ENCODE assay signal across 11 cellular contexts in the genomic region with DNA sequence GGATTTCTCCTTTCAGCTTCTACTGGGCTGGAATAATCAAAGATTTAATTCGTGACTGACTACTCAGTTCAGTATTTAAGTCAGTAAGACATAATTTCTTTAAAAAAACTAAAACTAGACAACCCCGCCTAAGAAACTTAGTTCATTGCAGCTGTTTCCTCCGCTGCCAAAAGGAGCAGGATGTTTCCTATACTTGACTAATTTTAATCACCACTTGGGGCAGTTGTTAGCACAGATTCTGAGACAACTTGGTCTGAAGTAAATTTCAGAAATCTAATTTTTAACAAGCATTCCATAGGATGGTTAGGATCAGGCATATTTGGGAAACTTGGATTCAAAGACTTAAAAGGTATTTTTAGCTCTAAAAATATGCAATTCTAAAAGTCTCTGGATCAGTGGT. TPM values are rescaled to one million over a fixed set of nuclear protein-coding genes. Genes with fewer than 3 reads are reported as not detected.
A peak's percentile ranks its signal among the peaks of the same experiment; 100 is the strongest.
DNase-seq lines count a peak whose midpoint lies in the region; ATAC-seq and TF ChIP-seq lines count a peak whose summit lies in the region.
"Had no signal": no experiment of that assay in that cellular context is flagged by ENCODE, and none has a peak within 500 bp of the region (broad histone marks: within the 10 kb centered on the region; RNA-seq: fewer than 3 reads in every experiment).

No MANE protein-coding gene starts in this region.

- no peaks in the 10 kb centered on the region for H3K4me1 ChIP-seq in CD8-positive, alpha-beta T cell (ENCODE audit: insufficient read depth, low read length)
- H3K4me1 ChIP-seq in GM23338 (ENCODE audit: insufficient read depth), result no peaks in the 10 kb centered on the region
- H3K4me1 ChIP-seq: Peyer's patch had no signal

- peaks cover 80% of the 10 kb centered on the region for H3K36me3 Mint-ChIP-seq in CD8-positive, alpha-beta T cell
- H3K36me3 Mint-ChIP-seq in neural crest cell (ENCODE audit: low read depth), result peaks cover 9% of the 10 kb centered on the region
- H3K36me3 Mint-ChIP-seq in GM23338 (ENCODE audit: low read depth), result peaks cover 79% of the 10 kb centered on the region

- ATAC-seq in CD8-positive, alpha-beta T cell, result no peak
- ATAC-seq in GM23338, result no peak

- no peak overlapping the region for H3K4me3 Mint-ChIP-seq in CD8-positive, alpha-beta T cell
- H3K4me3 Mint-ChIP-seq in neural crest cell, result no peak overlapping the region
- no peak overlapping the region for H3K4me3 Mint-ChIP-seq in GM23338

- DNase-seq in CD8-positive, alpha-beta T cell, result no peak
- DNase-seq in LHCN-M2 (ENCODE audit: low read depth) (peak; percentile 66), dermis blood vessel endothelial cell (peak; percentile 74), neural crest cell (ENCODE audit: low read depth, low spot score) (no peak), NCI-H1436 (lab: John Stamatoyannopoulos, UW) (no peak), GM13977 (ENCODE audit: low spot score) (no peak), SKM-1 treated with dmso at 0.1 percent for 144 hours (lab: John Stamatoyannopoulos, UW; ENCODE audit: unreplicated experiment) (no peak), GM23338 (ENCODE audit: low spot score) (no peak)
- DNase-seq: NCI-H226, Peyer's patch, T-helper 9 cell had no signal

- peaks cover 28% of the 10 kb centered on the region for H3K36me3 ChIP-seq in CD8-positive, alpha-beta T cell (ENCODE audit: insufficient read depth, low read length)
- H3K36me3 ChIP-seq in GM23338 (ENCODE audit: insufficient read depth), result peaks cover 36% of the 10 kb centered on the region; the same call in 1 of the 2 replicates

- H3K9me3 ChIP-seq in CD8-positive, alpha-beta T cell (ENCODE audit: low read length), result no peaks in the 10 kb centered on the region
- H3K9me3 ChIP-seq: Peyer's patch had no signal

- POLR2A ChIA-PET in CD8-positive, alpha-beta T cell (lab: Charles Lee), result no interaction called here

- H3F3A ChIP-seq in GM23338 (replicated peaks; ENCODE audit: low read depth), result no peaks in the 10 kb centered on the region

- H3K27me3 Mint-ChIP-seq in CD8-positive, alpha-beta T cell (ENCODE audit: low read depth), result no peaks in the 10 kb centered on the region
- H3K27me3 Mint-ChIP-seq in neural crest cell (ENCODE audit: low read depth), result no peaks in the 10 kb centered on the region
- H3K27me3 Mint-ChIP-seq in GM23338 (ENCODE audit: insufficient read depth, low read depth, poor library complexity), result peaks cover 4% of the 10 kb centered on the region

- H3K27ac Mint-ChIP-seq in CD8-positive, alpha-beta T cell, result peak overlapping the region; percentile 29
- no peak overlapping the region for H3K27ac Mint-ChIP-seq in neural crest cell (ENCODE audit: unreplicated experiment)
- H3K27ac Mint-ChIP-seq in GM23338, result no peak overlapping the region; the same call in 1 of the 2 replicates

- TF ChIP-seq CTCF in CD8-positive, alpha-beta T cell (IDR thresholded peaks at IDR 0.05), result no peak
- TF ChIP-seq CTCF in neural crest cell (conservative IDR thresholded peaks at IDR 0.05) (peak; percentile 21), GM13977 (IDR thresholded peaks at IDR 0.05; ENCODE audit: extremely low read depth, insufficient read depth, missing control alignments) (no peak), GM23338 (conservative IDR thresholded peaks at IDR 0.05; ENCODE audit: low read depth in 2 of 2) (no peak)

- CTCF ChIA-PET in CD8-positive, alpha-beta T cell (lab: Charles Lee), result interaction anchor here (0.9 kb wide), 1 partner anchor 101 kb away, joined by 3 read pairs; no protein-coding TSS in a partner anchor

- no peaks in the 10 kb centered on the region for H3K9me3 Mint-ChIP-seq in CD8-positive, alpha-beta T cell
- H3K9me3 Mint-ChIP-seq in neural crest cell (no peaks in the 10 kb centered on the region), GM23338 (no peaks in the 10 kb centered on the region)

- no peaks in the 10 kb centered on the region for H3K9me2 ChIP-seq in GM23338 (ENCODE audit: insufficient read depth)

- intact Hi-C loops in CD8-positive, alpha-beta T cell (cut with DNase I, micrococcal nuclease), result no loop called here

- H3K4me2 ChIP-seq in GM23338, result no peak overlapping the region

- peaks cover 4% of the 10 kb centered on the region for H3K4me1 Mint-ChIP-seq in CD8-positive, alpha-beta T cell (ENCODE audit: low read depth)
- H3K4me1 Mint-ChIP-seq in neural crest cell (no peaks in the 10 kb centered on the region), GM23338 (no peaks in the 10 kb centered on the region)

- no peaks in the 10 kb centered on the region for H4K20me1 ChIP-seq in GM23338 (replicated peaks; ENCODE audit: insufficient read depth)

- no peak overlapping the region for H3K27ac ChIP-seq in CD8-positive, alpha-beta T cell (ENCODE audit: low read depth, low read length)
- H3K27ac ChIP-seq in GM23338 (ENCODE audit: low read depth), result no peak overlapping the region; the same call in 1 of the 2 replicates
- H3K27ac ChIP-seq: Peyer's patch had no signal

- no peaks in the 10 kb centered on the region for H3K27me3 ChIP-seq in CD8-positive, alpha-beta T cell (ENCODE audit: insufficient read depth, low read length)
- H3K27me3 ChIP-seq in GM23338 (ENCODE audit: insufficient read depth), result no peaks in the 10 kb centered on the region
- H3K27me3 ChIP-seq: Peyer's patch had no signal

- in situ Hi-C loops in GM13977 (cut with MboI; ENCODE audit: low pct_unique_long_range_greater_than_20kb, low sequenced_read_pairs, unreplicated experiment), result no loop called here

- 0 out of 2 replicates have a peak, but pooled peaks cover 3% of the 10 kb centered on the region for H3K79me2 ChIP-seq in GM23338 (replicated peaks; ENCODE audit: insufficient read depth)

- H3K4me3 ChIP-seq in CD8-positive, alpha-beta T cell (ENCODE audit: low read depth, low read length), result no peak overlapping the region
- H3K4me3 ChIP-seq in GM23338, result no peak overlapping the region
- H3K4me3 ChIP-seq: Peyer's patch had no signal

- H2AFZ ChIP-seq in GM23338, result no peak overlapping the region

TF ChIP-seq in GM23338, 12 proteins besides CTCF, POLR2A, EP300 and RAD21 (continues in another document):
- TF ChIP-seq, protein P1, sequence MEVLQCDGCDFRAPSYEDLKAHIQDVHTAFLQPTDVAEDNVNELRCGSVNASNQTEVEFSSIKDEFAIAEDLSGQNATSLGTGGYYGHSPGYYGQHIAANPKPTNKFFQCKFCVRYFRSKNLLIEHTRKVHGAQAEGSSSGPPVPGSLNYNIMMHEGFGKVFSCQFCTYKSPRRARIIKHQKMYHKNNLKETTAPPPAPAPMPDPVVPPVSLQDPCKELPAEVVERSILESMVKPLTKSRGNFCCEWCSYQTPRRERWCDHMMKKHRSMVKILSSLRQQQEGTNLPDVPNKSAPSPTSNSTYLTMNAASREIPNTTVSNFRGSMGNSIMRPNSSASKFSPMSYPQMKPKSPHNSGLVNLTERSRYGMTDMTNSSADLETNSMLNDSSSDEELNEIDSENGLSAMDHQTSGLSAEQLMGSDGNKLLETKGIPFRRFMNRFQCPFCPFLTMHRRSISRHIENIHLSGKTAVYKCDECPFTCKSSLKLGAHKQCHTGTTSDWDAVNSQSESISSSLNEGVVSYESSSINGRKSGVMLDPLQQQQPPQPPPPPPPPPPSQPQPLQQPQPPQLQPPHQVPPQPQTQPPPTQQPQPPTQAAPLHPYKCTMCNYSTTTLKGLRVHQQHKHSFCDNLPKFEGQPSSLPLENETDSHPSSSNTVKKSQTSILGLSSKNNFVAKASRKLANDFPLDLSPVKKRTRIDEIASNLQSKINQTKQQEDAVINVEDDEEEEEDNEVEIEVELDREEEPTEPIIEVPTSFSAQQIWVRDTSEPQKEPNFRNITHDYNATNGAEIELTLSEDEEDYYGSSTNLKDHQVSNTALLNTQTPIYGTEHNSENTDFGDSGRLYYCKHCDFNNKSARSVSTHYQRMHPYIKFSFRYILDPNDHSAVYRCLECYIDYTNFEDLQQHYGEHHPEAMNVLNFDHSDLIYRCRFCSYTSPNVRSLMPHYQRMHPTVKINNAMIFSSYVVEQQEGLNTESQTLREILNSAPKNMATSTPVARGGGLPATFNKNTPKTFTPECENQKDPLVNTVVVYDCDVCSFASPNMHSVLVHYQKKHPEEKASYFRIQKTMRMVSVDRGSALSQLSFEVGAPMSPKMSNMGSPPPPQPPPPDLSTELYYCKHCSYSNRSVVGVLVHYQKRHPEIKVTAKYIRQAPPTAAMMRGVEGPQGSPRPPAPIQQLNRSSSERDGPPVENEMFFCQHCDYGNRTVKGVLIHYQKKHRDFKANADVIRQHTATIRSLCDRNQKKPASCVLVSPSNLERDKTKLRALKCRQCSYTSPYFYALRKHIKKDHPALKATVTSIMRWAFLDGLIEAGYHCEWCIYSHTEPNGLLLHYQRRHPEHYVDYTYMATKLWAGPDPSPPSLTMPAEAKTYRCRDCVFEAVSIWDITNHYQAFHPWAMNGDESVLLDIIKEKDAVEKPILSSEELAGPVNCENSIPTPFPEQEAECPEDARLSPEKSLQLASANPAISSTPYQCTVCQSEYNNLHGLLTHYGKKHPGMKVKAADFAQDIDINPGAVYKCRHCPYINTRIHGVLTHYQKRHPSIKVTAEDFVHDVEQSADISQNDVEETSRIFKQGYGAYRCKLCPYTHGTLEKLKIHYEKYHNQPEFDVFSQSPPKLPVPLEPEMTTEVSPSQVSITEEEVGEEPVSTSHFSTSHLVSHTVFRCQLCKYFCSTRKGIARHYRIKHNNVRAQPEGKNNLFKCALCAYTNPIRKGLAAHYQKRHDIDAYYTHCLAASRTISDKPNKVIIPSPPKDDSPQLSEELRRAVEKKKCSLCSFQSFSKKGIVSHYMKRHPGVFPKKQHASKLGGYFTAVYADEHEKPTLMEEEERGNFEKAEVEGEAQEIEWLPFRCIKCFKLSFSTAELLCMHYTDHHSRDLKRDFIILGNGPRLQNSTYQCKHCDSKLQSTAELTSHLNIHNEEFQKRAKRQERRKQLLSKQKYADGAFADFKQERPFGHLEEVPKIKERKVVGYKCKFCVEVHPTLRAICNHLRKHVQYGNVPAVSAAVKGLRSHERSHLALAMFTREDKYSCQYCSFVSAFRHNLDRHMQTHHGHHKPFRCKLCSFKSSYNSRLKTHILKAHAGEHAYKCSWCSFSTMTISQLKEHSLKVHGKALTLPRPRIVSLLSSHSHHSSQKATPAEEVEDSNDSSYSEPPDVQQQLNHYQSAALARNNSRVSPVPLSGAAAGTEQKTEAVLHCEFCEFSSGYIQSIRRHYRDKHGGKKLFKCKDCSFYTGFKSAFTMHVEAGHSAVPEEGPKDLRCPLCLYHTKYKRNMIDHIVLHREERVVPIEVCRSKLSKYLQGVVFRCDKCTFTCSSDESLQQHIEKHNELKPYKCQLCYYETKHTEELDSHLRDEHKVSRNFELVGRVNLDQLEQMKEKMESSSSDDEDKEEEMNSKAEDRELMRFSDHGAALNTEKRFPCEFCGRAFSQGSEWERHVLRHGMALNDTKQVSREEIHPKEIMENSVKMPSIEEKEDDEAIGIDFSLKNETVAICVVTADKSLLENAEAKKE (CRISPR knock-in tag; IDR thresholded peaks at IDR 0.05), result no peak

RNA-seq across cellular contexts. Expression of a gene that starts 34.0 kb away (rescaled TPM):
- total RNA-seq in CD8-positive, alpha-beta T cell, result 10 to 100 TPM; 42.8 to 44.2 TPM
- total RNA-seq in LHCN-M2 (2014; rRNA removed) (64.3 and 73.5 TPM in 2 replicates), dermis blood vessel endothelial cell (101 and 154 TPM in 2 replicates), neural crest cell (98.7 TPM in 2 replicates)
- polyA plus RNA-seq in LHCN-M2 (2012), result 44.6 TPM
- 115 and 133 TPM in 2 replicates for total RNA-seq in GM23338 (2014; rRNA removed; shearing (Covaris generic))
- 140 and 158 TPM in 2 replicates for polyA plus RNA-seq in GM23338 (2016; fragmentation: Nextera tagmentation; extraction: Ambion mirVana)

Comparison
In these comparisons a context has a peak if more than half of its experiments do, and no peak if none do; other contexts are left out.
1. DNase-seq: peak in LHCN-M2 (single experiment) and dermis blood vessel endothelial cell (single experiment); none in CD8-positive, alpha-beta T cell (0 of 7), neural crest cell (single experiment), NCI-H1436 (single experiment), GM13977 (single experiment), SKM-1 treated with dmso at 0.1 percent for 144 hours (single experiment) and GM23338 (single experiment).